Comparison of ENCODE assay signal across 15 cellular contexts in genomic region chr15:100193277-100193860, GRCh38.
DNase-seq lines count a peak whose midpoint lies in the region; TF ChIP-seq lines count a peak whose summit lies in the region.
"Had no signal": no experiment of that assay in that cellular context is flagged by ENCODE, and none has a peak within 500 bp of the region (broad histone marks: within the 10 kb centered on the region; RNA-seq: fewer than 3 reads in every experiment).

No MANE protein-coding gene starts in this region.

- TF ChIP-seq POLR2A in Peyer's patch (IDR thresholded peaks at IDR 0.05) (no peak), spleen (IDR thresholded peaks at IDR 0.05) (no peak)

- H3K36me3 Mint-ChIP-seq in chondrocyte (ENCODE audit: low read depth): no peaks in the 10 kb centered on the region
- H3K36me3 Mint-ChIP-seq in activated CD4-positive, alpha-beta T cell treated with anti-CD3 and anti-CD28 coated beads, Interleukin-2, amount 10 ng/mL, durations not matched to agents 24 days and 14 days (ENCODE audit: low read depth): no peaks in the 10 kb centered on the region

- no peak overlapping the region for H3K4me3 Mint-ChIP-seq in chondrocyte (ENCODE audit: unreplicated experiment)
- H3K4me3 Mint-ChIP-seq in activated CD4-positive, alpha-beta T cell treated with anti-CD3 and anti-CD28 coated beads, Interleukin-2, amount 10 ng/mL, durations not matched to agents 24 days and 14 days: no peak overlapping the region
- H3K4me3 Mint-ChIP-seq: CD4-positive, CD25-positive, alpha-beta regulatory T cell; H9 had no signal

- TF ChIP-seq CTCF in Peyer's patch (IDR thresholded peaks at IDR 0.05) (no peak), chondrocyte (IDR thresholded peaks at IDR 0.05) (no peak), spleen (IDR thresholded peaks at IDR 0.05 in 8 of 11, conservative IDR thresholded peaks at IDR 0.05 in 3 of 11) (no peak)

- H3K27ac Mint-ChIP-seq in chondrocyte (ENCODE audit: unreplicated experiment): no peak overlapping the region
- H3K27ac Mint-ChIP-seq in activated CD4-positive, alpha-beta T cell treated with anti-CD3 and anti-CD28 coated beads, Interleukin-2, amount 10 ng/mL, durations not matched to agents 24 days and 14 days: no peak overlapping the region
- H3K27ac Mint-ChIP-seq: CD4-positive, CD25-positive, alpha-beta regulatory T cell had no signal

- intact Hi-C loops in spleen (cut with DNase I; ENCODE audit: low total_unique reads): no loop called here
- intact Hi-C loops in activated CD4-positive, alpha-beta T cell treated with anti-CD3 and anti-CD28 coated beads, Interleukin-2, amount 10 ng/mL, durations not matched to agents 24 days and 14 days (cut with micrococcal nuclease): no loop called here

- no peaks in the 10 kb centered on the region for H3K4me1 ChIP-seq in Peyer's patch
- no peaks in the 10 kb centered on the region for H3K4me1 ChIP-seq in spleen

- H3K36me3 ChIP-seq in Peyer's patch: no peaks in the 10 kb centered on the region
- no peaks in the 10 kb centered on the region for H3K36me3 ChIP-seq in spleen
- H3K36me3 ChIP-seq: BLaER1 treated with 17β-estradiol and CSF1 and Interleukin-3, amounts not matched to agents 10 nM and 100 nM had no signal

- H3K4me3 ChIP-seq in Peyer's patch: no peak overlapping the region
- no peak overlapping the region for H3K4me3 ChIP-seq in spleen
- H3K4me3 ChIP-seq: BLaER1 treated with 17β-estradiol and CSF1 and Interleukin-3, amounts not matched to agents 10 nM and 100 nM had no signal

- 91 to 94% (median 91%) methylated on average over 19 to 21 of the region's 21 CpGs for WGBS in spleen, 5 donors

- H3K9me3 Mint-ChIP-seq in chondrocyte (ENCODE audit: low read depth): no peaks in the 10 kb centered on the region
- H3K9me3 Mint-ChIP-seq in activated CD4-positive, alpha-beta T cell treated with anti-CD3 and anti-CD28 coated beads, Interleukin-2, amount 10 ng/mL, durations not matched to agents 24 days and 14 days: no peaks in the 10 kb centered on the region

- DNase-seq in Peyer's patch (peak in 2 of 3 donors; percentile 15 to 33), chondrocyte (ENCODE audit: low spot score) (peak; percentile 51), mesenteric fat pad (ENCODE audit: low spot score) (peak; percentile 78), spleen (peak; percentile 54), Ammon's horn (ENCODE audit: low spot score) (no peak), SKM-1 (lab: John Stamatoyannopoulos, UW; ENCODE audit: unreplicated experiment) (no peak)
- DNase-seq in activated CD4-positive, alpha-beta T cell treated with anti-CD3 and anti-CD28 coated beads, Interleukin-2, amount 10 ng/mL, durations not matched to agents 24 days and 14 days: no peak
- DNase-seq: 8988T; AML-193; CD4-positive, CD25-positive, alpha-beta regulatory T cell; GF-D8; GOT3; H9 had no signal

- H3K4me1 Mint-ChIP-seq in chondrocyte (ENCODE audit: low read depth): no peaks in the 10 kb centered on the region
- no peaks in the 10 kb centered on the region for H3K4me1 Mint-ChIP-seq in activated CD4-positive, alpha-beta T cell treated with anti-CD3 and anti-CD28 coated beads, Interleukin-2, amount 10 ng/mL, durations not matched to agents 24 days and 14 days
- H3K4me1 Mint-ChIP-seq: CD4-positive, CD25-positive, alpha-beta regulatory T cell had no signal

- H3K27me3 ChIP-seq in Peyer's patch: no peaks in the 10 kb centered on the region
- H3K27me3 ChIP-seq in spleen (replicated peaks in 1 of 7): no peaks in the 10 kb centered on the region
- H3K27me3 ChIP-seq: BLaER1 treated with 17β-estradiol and CSF1 and Interleukin-3, amounts not matched to agents 10 nM and 100 nM had no signal

- H3K27me3 Mint-ChIP-seq in chondrocyte (ENCODE audit: low read depth): peaks cover 18% of the 10 kb centered on the region
- no peaks in the 10 kb centered on the region for H3K27me3 Mint-ChIP-seq in activated CD4-positive, alpha-beta T cell treated with anti-CD3 and anti-CD28 coated beads, Interleukin-2, amount 10 ng/mL, durations not matched to agents 24 days and 14 days

- no peak overlapping the region for H3K27ac ChIP-seq in Peyer's patch
- no peak overlapping the region for H3K27ac ChIP-seq in spleen
- H3K27ac ChIP-seq: BLaER1 treated with 17β-estradiol and CSF1 and Interleukin-3, amounts not matched to agents 10 nM and 100 nM; HL-60 had no signal

- H3K9me3 ChIP-seq in Peyer's patch (no peaks in the 10 kb centered on the region), spleen (no peaks in the 10 kb centered on the region)

Comparison
In these comparisons a context has a peak if more than half of its experiments do, and no peak if none do; other contexts are left out.
1. DNase-seq: peak in Peyer's patch (2 of 3), chondrocyte (single experiment), mesenteric fat pad (single experiment) and spleen (single experiment); none in Ammon's horn (single experiment), SKM-1 (single experiment) and activated CD4-positive, alpha-beta T cell treated with anti-CD3 and anti-CD28 coated beads, Interleukin-2, amount 10 ng/mL, durations not matched to agents 24 days and 14 days (single experiment).